28 cellular contexts compared by ENCODE assay signal in genomic region chr10:127972958-127973357, GRCh38.
"Had no signal": no experiment of that assay in that cellular context is flagged by ENCODE, and none has a peak within 500 bp of the region (broad histone marks: within the 10 kb centered on the region; RNA-seq: fewer than 3 reads in every experiment).

No MANE protein-coding gene starts in this region.

- H3K4me1 Mint-ChIP-seq: central memory CD8-positive, alpha-beta T cell had no signal

- H3K36me3 ChIP-seq: breast epithelium, gastrocnemius medialis, neural progenitor cell, tibial artery, upper lobe of right lung had no signal

- H3K27me3 ChIP-seq: breast epithelium, tibial artery, upper lobe of right lung had no signal

- H3K27ac ChIP-seq: breast epithelium, gastrocnemius medialis, neural progenitor cell, tibial artery, upper lobe of right lung had no signal

- H3K9me3 ChIP-seq: breast epithelium, gastrocnemius medialis, tibial artery, upper lobe of right lung had no signal

- DNase-seq: activated CD4-positive, alpha-beta memory T cell treated with anti-CD3 and anti-CD28 coated beads for 36 hours; activated CD4-positive, alpha-beta T cell treated with anti-CD3 and anti-CD28 coated beads, Interleukin-2, amount 10 ng/mL, durations not matched to agents 24 days and 14 days; activated CD4-positive, CD25-positive, alpha-beta regulatory T cell treated with anti-CD3 and anti-CD28 coated beads, Interleukin-2, amount 50 U/mL, for 72 hours; activated CD8-positive, alpha-beta memory T cell treated with anti-CD3 and anti-CD28 coated beads, Interleukin-2, amount 50 U/mL, for 4 hours; activated gamma-delta T cell; activated naive CD4-positive, alpha-beta T cell treated with anti-CD3 and anti-CD28 coated beads, Interleukin-2, amount 10 ng/mL, durations not matched to agents 7 days and 5 days; activated naive CD8-positive, alpha-beta T cell treated with anti-CD3 and anti-CD28 coated beads, Interleukin-2, amount 10 ng/mL, durations not matched to agents 7 days and 5 days; activated T-cell treated with anti-CD3 and anti-CD28 coated beads, Interleukin-2, amount 50 U/mL, for 24 hours; dermis blood vessel endothelial cell; effector CD8-positive, alpha-beta T cell; gastrocnemius medialis; left colon; mammary epithelial cell; naive thymus-derived CD4-positive, alpha-beta T cell; occipital lobe; right cardiac atrium; stimulated activated CD4-positive, alpha-beta T cell treated with anti-CD3 and anti-CD28 coated beads, Interleukin-2, amount 100 ng/mL, for 48 hours; stimulated activated naive CD8-positive, alpha-beta T cell treated with anti-CD3 and anti-CD28 coated beads, Interleukin-15, Interleukin-2, amounts not matched to agents 100 U/mL and 50 U/mL, for 24 hours; T-helper 2 cell; tibial artery; upper lobe of right lung had no signal

- H3K36me3 Mint-ChIP-seq: activated CD4-positive, alpha-beta memory T cell treated with anti-CD3 and anti-CD28 coated beads for 36 hours; activated naive CD4-positive, alpha-beta T cell treated with anti-CD3 and anti-CD28 coated beads, Interleukin-2, amount 10 ng/mL, durations not matched to agents 7 days and 5 days; activated naive CD8-positive, alpha-beta T cell treated with anti-CD3 and anti-CD28 coated beads, Interleukin-2, amount 10 ng/mL, durations not matched to agents 7 days and 5 days; mesothelial cell of epicardium; naive thymus-derived CD4-positive, alpha-beta T cell; neural progenitor cell had no signal

- H3K4me1 ChIP-seq: breast epithelium had no signal

- H3K4me3 ChIP-seq: breast epithelium, gastrocnemius medialis, neural progenitor cell, tibial artery, upper lobe of right lung had no signal

- H3K9me3 Mint-ChIP-seq: activated CD4-positive, alpha-beta memory T cell treated with anti-CD3 and anti-CD28 coated beads for 36 hours; activated CD4-positive, alpha-beta T cell treated with anti-CD3 and anti-CD28 coated beads, Interleukin-2, amount 10 ng/mL, durations not matched to agents 24 days and 14 days; activated naive CD4-positive, alpha-beta T cell treated with anti-CD3 and anti-CD28 coated beads, Interleukin-2, amount 10 ng/mL, durations not matched to agents 7 days and 5 days; activated naive CD8-positive, alpha-beta T cell treated with anti-CD3 and anti-CD28 coated beads, Interleukin-2, amount 10 ng/mL, durations not matched to agents 7 days and 5 days; activated T-cell treated with anti-CD3 and anti-CD28 coated beads, Interleukin-2, amount 50 U/mL, for 24 hours; central memory CD8-positive, alpha-beta T cell; mesothelial cell of epicardium; naive thymus-derived CD4-positive, alpha-beta T cell; neural progenitor cell had no signal

- H3K4me3 Mint-ChIP-seq: activated CD4-positive, alpha-beta memory T cell treated with anti-CD3 and anti-CD28 coated beads for 36 hours; activated CD4-positive, alpha-beta T cell treated with anti-CD3 and anti-CD28 coated beads, Interleukin-2, amount 10 ng/mL, durations not matched to agents 24 days and 14 days; activated naive CD4-positive, alpha-beta T cell treated with anti-CD3 and anti-CD28 coated beads, Interleukin-2, amount 10 ng/mL, durations not matched to agents 7 days and 5 days; activated naive CD8-positive, alpha-beta T cell treated with anti-CD3 and anti-CD28 coated beads, Interleukin-2, amount 10 ng/mL, durations not matched to agents 7 days and 5 days; activated T-cell treated with anti-CD3 and anti-CD28 coated beads, Interleukin-2, amount 50 U/mL, for 24 hours; central memory CD8-positive, alpha-beta T cell; mesothelial cell of epicardium; naive thymus-derived CD4-positive, alpha-beta T cell; neural progenitor cell had no signal

- H3K27ac Mint-ChIP-seq: activated CD4-positive, alpha-beta memory T cell treated with anti-CD3 and anti-CD28 coated beads for 36 hours; activated CD4-positive, alpha-beta T cell treated with anti-CD3 and anti-CD28 coated beads, Interleukin-2, amount 10 ng/mL, durations not matched to agents 24 days and 14 days; activated naive CD4-positive, alpha-beta T cell treated with anti-CD3 and anti-CD28 coated beads, Interleukin-2, amount 10 ng/mL, durations not matched to agents 7 days and 5 days; activated naive CD8-positive, alpha-beta T cell treated with anti-CD3 and anti-CD28 coated beads, Interleukin-2, amount 10 ng/mL, durations not matched to agents 7 days and 5 days; activated T-cell treated with anti-CD3 and anti-CD28 coated beads, Interleukin-2, amount 50 U/mL, for 24 hours; mesothelial cell of epicardium; naive thymus-derived CD4-positive, alpha-beta T cell; neural progenitor cell had no signal

- FAIRE-seq: colon, endometrium, keratinocyte had no signal
